8 cellular contexts compared by ENCODE assay signal in the genomic region with DNA sequence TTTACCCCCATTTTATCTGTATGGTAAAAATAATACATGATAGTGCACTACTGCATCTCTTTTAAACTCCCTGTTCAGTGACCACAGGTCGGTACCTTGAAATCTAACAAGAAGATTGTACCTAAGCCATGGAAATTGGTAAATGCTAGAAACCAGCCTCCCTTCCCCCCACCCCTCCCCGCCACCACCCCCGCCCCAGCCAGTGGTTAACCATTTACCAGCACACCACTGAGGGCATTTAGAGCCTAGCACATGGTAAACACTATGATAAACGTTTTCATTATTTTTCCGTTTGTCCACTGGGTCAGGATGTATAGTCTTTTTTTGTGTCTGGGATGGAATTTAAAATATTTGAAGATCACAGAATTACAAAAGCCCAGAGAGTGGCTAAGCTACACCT. TPM values are rescaled to one million over a fixed set of nuclear protein-coding genes. Genes with fewer than 3 reads are reported as not detected.
DNase-seq lines count a peak whose midpoint lies in the region; ATAC-seq and TF ChIP-seq lines count a peak whose summit lies in the region.

No MANE protein-coding gene starts in this region.

- peak overlapping the region; percentile 89 for H3K4me3 Mint-ChIP-seq in GM23338

- H3K4me1 Mint-ChIP-seq in GM23338 = peaks cover 41% of the 10 kb centered on the region

- no peak for ATAC-seq in GM23338
- ATAC-seq in RWPE2 (ENCODE audit: low read depth) = no peak
- ATAC-seq in HG03571 (IDR thresholded peaks at IDR 0.05; ENCODE audit: unreplicated experiment) = no peak
- no peak for ATAC-seq in GM21786 (IDR thresholded peaks at IDR 0.05; ENCODE audit: unreplicated experiment)

- peaks cover 6% of the 10 kb centered on the region for H3K27me3 Mint-ChIP-seq in GM23338 (ENCODE audit: insufficient read depth, low read depth, poor library complexity)

- DNase-seq in GM23338 (ENCODE audit: low spot score) (no peak), RWPE2 (ENCODE audit: low spot score) (no peak), fibroblast of lung (ENCODE audit: low read depth in 2 of 2) (no peak), skeletal muscle cell (ENCODE audit: low read depth) (no peak), UCSD-AML1 (lab: John Stamatoyannopoulos, UW; ENCODE audit: unreplicated experiment) (no peak), NCI-H2107 (lab: John Stamatoyannopoulos, UW) (no peak)

- H3K9me3 Mint-ChIP-seq in GM23338 = no peaks in the 10 kb centered on the region; the same call in 1 of the 3 replicates

- H3K27ac ChIP-seq in GM23338 (ENCODE audit: low read depth) (no peak overlapping the region), RWPE2 (ENCODE audit: poor library complexity, severe bottlenecking) (peak overlapping the region; percentile 74), fibroblast of lung (ENCODE audit: insufficient read depth, low read length) (peak overlapping the region; percentile 70)

- H3K9ac ChIP-seq in fibroblast of lung (ENCODE audit: insufficient read depth, low read length) = peak overlapping the region; percentile 49

- H3K27ac Mint-ChIP-seq in GM23338 = no peak overlapping the region; the same call in 1 of the 2 replicates

- H3K36me3 Mint-ChIP-seq in GM23338 (ENCODE audit: low read depth) = peaks cover 7% of the 10 kb centered on the region; the same call in 2 of the 3 replicates

- H3F3A ChIP-seq in GM23338 (replicated peaks; ENCODE audit: low read depth) = no peaks in the 10 kb centered on the region

- H2AFZ ChIP-seq in GM23338 = peak overlapping the region; percentile 80; the same call in 1 of the 2 replicates
- peak overlapping the region; percentile 43 for H2AFZ ChIP-seq in fibroblast of lung (ENCODE audit: low read length)

- H3K9me2 ChIP-seq in GM23338 (ENCODE audit: insufficient read depth) = no peaks in the 10 kb centered on the region

- no peaks in the 10 kb centered on the region for H3K27me3 ChIP-seq in GM23338 (ENCODE audit: insufficient read depth)
- H3K27me3 ChIP-seq in RWPE2 (ENCODE audit: insufficient read depth, poor library complexity, severe bottlenecking) = no peaks in the 10 kb centered on the region
- no peaks in the 10 kb centered on the region for H3K27me3 ChIP-seq in fibroblast of lung (ENCODE audit: control insufficient read depth, insufficient read depth, low read length)

- H3K79me2 ChIP-seq in GM23338 (replicated peaks; ENCODE audit: insufficient read depth) = peaks cover 16% of the 10 kb centered on the region
- peaks cover 24% of the 10 kb centered on the region for H3K79me2 ChIP-seq in fibroblast of lung (ENCODE audit: control insufficient read depth, insufficient read depth, low read length)

- TF ChIP-seq CTCF in GM23338 (conservative IDR thresholded peaks at IDR 0.05; ENCODE audit: low read depth in 2 of 2) (no peak), RWPE2 (IDR thresholded peaks at IDR 0.05; ENCODE audit: poor library complexity, severe bottlenecking) (no peak), fibroblast of lung (conservative IDR thresholded peaks at IDR 0.05 in 1 of 2, IDR thresholded peaks at IDR 0.05 in 1 of 2; ENCODE audit: low read depth in 1 of 2, low read length in 2 of 2) (no peak)

- H4K20me1 ChIP-seq in GM23338 (replicated peaks; ENCODE audit: insufficient read depth) (no peaks in the 10 kb centered on the region), fibroblast of lung (ENCODE audit: control insufficient read depth, extremely low read depth, insufficient read depth, low read length) (no peaks in the 10 kb centered on the region)

- no peaks in the 10 kb centered on the region for H3K36me3 ChIP-seq in GM23338 (ENCODE audit: insufficient read depth)
- H3K36me3 ChIP-seq in RWPE2 (ENCODE audit: low read depth) = peaks cover 17% of the 10 kb centered on the region
- H3K36me3 ChIP-seq in fibroblast of lung (ENCODE audit: control insufficient read depth, insufficient read depth, low read length) = no peaks in the 10 kb centered on the region

- H3K4me1 ChIP-seq in GM23338 (ENCODE audit: insufficient read depth) (peaks cover 4% of the 10 kb centered on the region; the same call in 1 of the 2 replicates), RWPE2 (ENCODE audit: insufficient read depth, poor library complexity, severe bottlenecking) (no peaks in the 10 kb centered on the region), fibroblast of lung (ENCODE audit: control insufficient read depth, extremely low read depth, insufficient read depth, low read length) (peaks cover 3% of the 10 kb centered on the region)

- H3K4me3 ChIP-seq in GM23338 (peak overlapping the region; percentile 73), RWPE2 (ENCODE audit: severe bottlenecking) (peak overlapping the region; percentile 64), fibroblast of lung (replicated peaks in 1 of 4; ENCODE audit: control extremely low read depth in 1 of 4, insufficient read depth in 1 of 4, low read depth in 3 of 4, low read length in 4 of 4) (peak overlapping the region; percentile 51 to 92 (median 67)), skeletal muscle cell (ENCODE audit: low read depth, low read length) (peak overlapping the region; percentile 76)

- H3K4me2 ChIP-seq in GM23338 (peak overlapping the region; percentile 85), fibroblast of lung (ENCODE audit: extremely low read depth, insufficient read depth, low read length) (peak overlapping the region; percentile 64)

- H3K9me3 ChIP-seq in RWPE2 (ENCODE audit: severe bottlenecking) = no peaks in the 10 kb centered on the region
- H3K9me3 ChIP-seq in fibroblast of lung (ENCODE audit: control insufficient read depth, insufficient read depth, low read depth, low read length) = no peaks in the 10 kb centered on the region

TF ChIP-seq in GM23338, 12 proteins besides CTCF, POLR2A, EP300 and RAD21 (continues in another document):
- TF ChIP-seq, protein P1, sequence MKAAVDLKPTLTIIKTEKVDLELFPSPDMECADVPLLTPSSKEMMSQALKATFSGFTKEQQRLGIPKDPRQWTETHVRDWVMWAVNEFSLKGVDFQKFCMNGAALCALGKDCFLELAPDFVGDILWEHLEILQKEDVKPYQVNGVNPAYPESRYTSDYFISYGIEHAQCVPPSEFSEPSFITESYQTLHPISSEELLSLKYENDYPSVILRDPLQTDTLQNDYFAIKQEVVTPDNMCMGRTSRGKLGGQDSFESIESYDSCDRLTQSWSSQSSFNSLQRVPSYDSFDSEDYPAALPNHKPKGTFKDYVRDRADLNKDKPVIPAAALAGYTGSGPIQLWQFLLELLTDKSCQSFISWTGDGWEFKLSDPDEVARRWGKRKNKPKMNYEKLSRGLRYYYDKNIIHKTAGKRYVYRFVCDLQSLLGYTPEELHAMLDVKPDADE (IDR thresholded peaks at IDR 0.05) = no peak

RNA-seq across cellular contexts. Expression of a gene that starts 0.7 kb away (rescaled TPM):
- total RNA-seq in GM23338 (2014; rRNA removed; shearing (Covaris generic)) = 76.3 and 91.2 TPM in 2 replicates
- 38.4 and 42.8 TPM in 2 replicates for polyA plus RNA-seq in GM23338 (2016; fragmentation: Nextera tagmentation; extraction: Ambion mirVana)
- 22.6 and 29.4 TPM in 2 replicates for total RNA-seq in fibroblast of lung
- polyA plus RNA-seq in fibroblast of lung = 30.2 and 38.0 TPM in 2 replicates
- polyA plus RNA-seq in fibroblast of lung (2012) = 41.1 and 54.5 TPM in 2 replicates
- 84.7 and 94.8 TPM in 2 replicates for polyA minus RNA-seq in fibroblast of lung (ENCODE audit: low replicate concordance)

RNA-seq across cellular contexts. Expression of a gene that starts 5.2 kb away (rescaled TPM):
- total RNA-seq in GM23338 (2014; rRNA removed; shearing (Covaris generic)) = 47.0 and 47.7 TPM in 2 replicates
- polyA plus RNA-seq in GM23338 (2016; fragmentation: Nextera tagmentation; extraction: Ambion mirVana) (20.7 and 24.6 TPM in 2 replicates), fibroblast of lung (8.3 and 35.0 TPM in 2 replicates)
- total RNA-seq in fibroblast of lung = 21.5 and 21.8 TPM in 2 replicates
- polyA plus RNA-seq in fibroblast of lung (2012) = 6.9 and 34.3 TPM in 2 replicates
- polyA minus RNA-seq in fibroblast of lung (ENCODE audit: low replicate concordance) = 22.3 and 167 TPM in 2 replicates

RNA-seq across cellular contexts. Expression of a gene that starts 33.5 kb away (rescaled TPM):
- total RNA-seq in GM23338 (2014; rRNA removed; shearing (Covaris generic)) = 14.1 and 28.5 TPM in 2 replicates
- polyA plus RNA-seq in GM23338 (2016; fragmentation: Nextera tagmentation; extraction: Ambion mirVana) (19.4 and 22.3 TPM in 2 replicates), fibroblast of lung (5.4 and 6.0 TPM in 2 replicates)
- total RNA-seq in fibroblast of lung = 6.2 and 11.4 TPM in 2 replicates
- polyA plus RNA-seq in fibroblast of lung (2012) = 7.1 and 9.9 TPM in 2 replicates
- 29.7 and 53.0 TPM in 2 replicates for polyA minus RNA-seq in fibroblast of lung (ENCODE audit: low replicate concordance)

RNA-seq across cellular contexts. Expression of a gene that starts 46.3 kb away (rescaled TPM):
- total RNA-seq in GM23338 (2014; rRNA removed; shearing (Covaris generic)) = 126 and 128 TPM in 2 replicates
- 169 and 176 TPM in 2 replicates for polyA plus RNA-seq in GM23338 (2016; fragmentation: Nextera tagmentation; extraction: Ambion mirVana)
- total RNA-seq in fibroblast of lung = 30.8 and 93.5 TPM in 2 replicates
- polyA plus RNA-seq in fibroblast of lung = 61.0 and 68.2 TPM in 2 replicates
- polyA plus RNA-seq in fibroblast of lung (2012) = 73.9 and 90.6 TPM in 2 replicates
- 224 and 291 TPM in 2 replicates for polyA minus RNA-seq in fibroblast of lung (ENCODE audit: low replicate concordance)
